Comparison of ENCODE assay signal across 8 cellular contexts in genomic region chr11:129881570-129882170, GRCh38. TPM values are rescaled to one million over a fixed set of nuclear protein-coding genes. Genes with fewer than 3 reads are reported as not detected.
DNase-seq lines count a peak whose midpoint lies in the region; ATAC-seq and TF ChIP-seq lines count a peak whose summit lies in the region.

No MANE protein-coding gene starts in this region.

- no peak overlapping the region for H3K4me3 ChIP-seq in right atrium auricular region

- DNase-seq in natural killer cell, result no peak
- DNase-seq in natural killer cell treated with Interleukin-12 subunit alpha and Interleukin-12 subunit beta and Interleukin-15 and Interleukin-18, amount 100 ng/mL, for 72 hours (ENCODE audit: low spot score), result no peak
- DNase-seq in UCSD-AML1 (lab: John Stamatoyannopoulos, UW; ENCODE audit: unreplicated experiment), result peak; percentile 41
- DNase-seq in cerebellar cortex (ENCODE audit: low spot score), result peak; percentile 9
- peak; percentile 44 for DNase-seq in neural crest cell (ENCODE audit: low read depth, low spot score)
- no peak for DNase-seq in right atrium auricular region (ENCODE audit: low spot score)

- TF ChIP-seq CTCF in natural killer cell (IDR thresholded peaks at IDR 0.05) (peak; percentile 42), neural crest cell (conservative IDR thresholded peaks at IDR 0.05) (peak; percentile 65), right atrium auricular region (IDR thresholded peaks at IDR 0.05) (peak in 1 of 2 donors; percentile 35)

- H3K36me3 Mint-ChIP-seq in natural killer cell (peaks cover 57% of the 10 kb centered on the region), neural crest cell (ENCODE audit: low read depth) (peaks cover 15% of the 10 kb centered on the region)
- peaks cover 51% of the 10 kb centered on the region for H3K36me3 Mint-ChIP-seq in natural killer cell treated with Interleukin-12 subunit alpha and Interleukin-12 subunit beta and Interleukin-15 and Interleukin-18, amount 100 ng/mL, for 72 hours

- intact Hi-C loops in natural killer cell (cut with micrococcal nuclease), result no loop called here

- H3K27ac Mint-ChIP-seq in natural killer cell (no peak overlapping the region), neural crest cell (ENCODE audit: unreplicated experiment) (no peak overlapping the region)
- H3K27ac Mint-ChIP-seq in natural killer cell treated with Interleukin-12 subunit alpha and Interleukin-12 subunit beta and Interleukin-15 and Interleukin-18, amount 100 ng/mL, for 72 hours, result no peak overlapping the region

- H3K9me3 Mint-ChIP-seq in natural killer cell (no peaks in the 10 kb centered on the region), neural crest cell (no peaks in the 10 kb centered on the region)
- H3K9me3 Mint-ChIP-seq in natural killer cell treated with Interleukin-12 subunit alpha and Interleukin-12 subunit beta and Interleukin-15 and Interleukin-18, amount 100 ng/mL, for 72 hours, result no peaks in the 10 kb centered on the region

- H3K4me1 Mint-ChIP-seq in natural killer cell, result peaks cover 0 to 8% of the 10 kb centered on the region in 2 donors
- H3K4me1 Mint-ChIP-seq in natural killer cell treated with Interleukin-12 subunit alpha and Interleukin-12 subunit beta and Interleukin-15 and Interleukin-18, amount 100 ng/mL, for 72 hours (ENCODE audit: low read depth in 2 of 2), result peaks cover 0 to 4% of the 10 kb centered on the region in 2 donors
- H3K4me1 Mint-ChIP-seq in neural crest cell, result no peaks in the 10 kb centered on the region

- H3K4me1 ChIP-seq in right atrium auricular region, result no peaks in the 10 kb centered on the region

- H3K4me3 Mint-ChIP-seq in natural killer cell (no peak overlapping the region), neural crest cell (no peak overlapping the region)
- no peak overlapping the region for H3K4me3 Mint-ChIP-seq in natural killer cell treated with Interleukin-12 subunit alpha and Interleukin-12 subunit beta and Interleukin-15 and Interleukin-18, amount 100 ng/mL, for 72 hours

- no peaks in the 10 kb centered on the region for H3K27me3 ChIP-seq in right atrium auricular region

- no peaks in the 10 kb centered on the region for H3K27me3 Mint-ChIP-seq in natural killer cell (ENCODE audit: low read depth in 2 of 2)
- no peaks in the 10 kb centered on the region for H3K27me3 Mint-ChIP-seq in natural killer cell treated with Interleukin-12 subunit alpha and Interleukin-12 subunit beta and Interleukin-15 and Interleukin-18, amount 100 ng/mL, for 72 hours
- H3K27me3 Mint-ChIP-seq in neural crest cell (ENCODE audit: low read depth), result no peaks in the 10 kb centered on the region

- no peaks in the 10 kb centered on the region for H3K9me3 ChIP-seq in right atrium auricular region

- H3K27ac ChIP-seq in right atrium auricular region, result no peak overlapping the region

- ATAC-seq in natural killer cell (peak in 2 of 3 donors; percentile 50), HG03469 (IDR thresholded peaks at IDR 0.05; ENCODE audit: unreplicated experiment) (peak; percentile 62), HG02588 (IDR thresholded peaks at IDR 0.05; ENCODE audit: unreplicated experiment) (no peak)
- ATAC-seq in natural killer cell treated with Interleukin-12 subunit alpha and Interleukin-12 subunit beta and Interleukin-15 and Interleukin-18, amount 100 ng/mL, for 72 hours, result no peak

- H3K36me3 ChIP-seq in right atrium auricular region, result peaks cover 99% of the 10 kb centered on the region

RNA-seq across cellular contexts. Expression of gene NFRKB, which starts 13.7 kb away (rescaled TPM):
- total RNA-seq in natural killer cell (10 to 100 TPM; 26.9 to 36.3 (median 35.2) TPM), neural crest cell (56.9 and 58.6 TPM in 2 replicates), right atrium auricular region (10 to 100 TPM; 12.3 to 16.2 TPM)
- 10 to 100 TPM; 34.1 to 45.2 TPM for total RNA-seq in natural killer cell treated with Interleukin-12 subunit alpha and Interleukin-12 subunit beta and Interleukin-15 and Interleukin-18, amount 100 ng/mL, for 72 hours

Comparison
In these comparisons a context has a peak if more than half of its experiments do, and no peak if none do; other contexts are left out.
1. ATAC-seq: peak in natural killer cell (2 of 3) and HG03469 (single experiment); none in natural killer cell treated with Interleukin-12 subunit alpha and Interleukin-12 subunit beta and Interleukin-15 and Interleukin-18, amount 100 ng/mL, for 72 hours (0 of 2) and HG02588 (single experiment).
2. DNase-seq: peak in UCSD-AML1 (single experiment), cerebellar cortex (single experiment) and neural crest cell (single experiment); none in natural killer cell (single experiment), natural killer cell treated with Interleukin-12 subunit alpha and Interleukin-12 subunit beta and Interleukin-15 and Interleukin-18, amount 100 ng/mL, for 72 hours (single experiment) and right atrium auricular region (single experiment).